18 cellular contexts compared by ENCODE assay signal in genomic region chrX:1427756-1428155, GRCh38. TPM values are rescaled to one million over a fixed set of nuclear protein-coding genes. Genes with fewer than 3 reads are reported as not detected.
DNase-seq lines count a peak whose midpoint lies in the region; ATAC-seq and TF ChIP-seq lines count a peak whose summit lies in the region.
"Had no signal": no experiment of that assay in that cellular context is flagged by ENCODE, and none has a peak within 500 bp of the region (broad histone marks: within the 10 kb centered on the region; RNA-seq: fewer than 3 reads in every experiment).

No MANE protein-coding gene starts in this region.

- H3K4me3 Mint-ChIP-seq in activated naive CD8-positive, alpha-beta T cell treated with anti-CD3 and anti-CD28 coated beads, Interleukin-2, amount 10 ng/mL, durations not matched to agents 7 days and 5 days, result no peak overlapping the region
- H3K4me3 Mint-ChIP-seq in activated naive CD8-positive, alpha-beta T cell treated with anti-CD3 and anti-CD28 coated beads, Interleukin-2, amount 50 U/mL, for 24 hours, result no peak overlapping the region
- no peak overlapping the region for H3K4me3 Mint-ChIP-seq in WTC11
- H3K4me3 Mint-ChIP-seq: CD8-positive, alpha-beta T cell had no signal

- H2AFZ ChIP-seq in mesenchymal stem cell (ENCODE audit: low read depth, low read length) (no peak overlapping the region), trophoblast cell (ENCODE audit: insufficient read depth, low read length, poor library complexity) (no peak overlapping the region)

- H3K27ac ChIP-seq in lower lobe of right lung, result no peak overlapping the region
- no peak overlapping the region for H3K27ac ChIP-seq in upper lobe of right lung
- no peak overlapping the region for H3K27ac ChIP-seq in mesenchymal stem cell (ENCODE audit: low read length, poor library complexity, severe bottlenecking)
- H3K27ac ChIP-seq in transverse colon, result no peak overlapping the region
- H3K27ac ChIP-seq in trophoblast cell (ENCODE audit: low read depth, low read length), result no peak overlapping the region
- H3K27ac ChIP-seq: BLaER1 treated with 17β-estradiol and CSF1 and Interleukin-3, amounts not matched to agents 10 nM and 100 nM had no signal

- TF ChIP-seq EP300 in transverse colon (IDR thresholded peaks at IDR 0.05; ENCODE audit: low read depth), result no peak

- H3K14ac ChIP-seq in mesenchymal stem cell (ENCODE audit: low read length in 2 of 2), result no peak overlapping the region
- no peak overlapping the region for H3K14ac ChIP-seq in trophoblast cell (ENCODE audit: low read length)

- peak; percentile 35 for DNase-seq in activated naive CD8-positive, alpha-beta T cell treated with anti-CD3 and anti-CD28 coated beads, Interleukin-2, amount 10 ng/mL, durations not matched to agents 7 days and 5 days
- no peak for DNase-seq in activated naive CD8-positive, alpha-beta T cell treated with anti-CD3 and anti-CD28 coated beads, Interleukin-2, amount 50 U/mL, for 24 hours
- DNase-seq in WTC11 (ENCODE audit: low spot score) (peak; percentile 8), lower lobe of right lung (peak; percentile 43), upper lobe of right lung (peak; percentile 59), mesenchymal stem cell (no peak), transverse colon (no peak), trophoblast cell (no peak)
- DNase-seq: Calu3; CD8-positive, alpha-beta T cell; KBM-7; NCI-H1105; NCI-H1694; NCI-H2081 treated with DMSO at 0.1 percent for 48 hours; NCI-H510A; NCI-H748 treated with DMSO at 0.1 percent for 48 hours; SHP77 treated with DMSO at 0.1 percent for 48 hours had no signal

- POLR2A ChIA-PET in activated naive CD8-positive, alpha-beta T cell treated with anti-CD3 and anti-CD28 coated beads, Interleukin-2, amount 10 ng/mL, durations not matched to agents 7 days and 5 days (lab: Charles Lee), result no interaction called here
- POLR2A ChIA-PET in WTC11 (lab: Charles Lee), result no interaction called here

- no peak overlapping the region for H2BK15ac ChIP-seq in mesenchymal stem cell (ENCODE audit: low read depth, poor library complexity, severe bottlenecking)

- CTCF ChIA-PET in WTC11 (lab: Charles Lee), result no interaction called here

- no peaks in the 10 kb centered on the region for H3K4me1 ChIP-seq in lower lobe of right lung
- H3K4me1 ChIP-seq in upper lobe of right lung, result no peaks in the 10 kb centered on the region
- no peaks in the 10 kb centered on the region for H3K4me1 ChIP-seq in mesenchymal stem cell (ENCODE audit: control insufficient read depth, insufficient read depth, low read depth, low read length)
- no peaks in the 10 kb centered on the region for H3K4me1 ChIP-seq in transverse colon
- no peaks in the 10 kb centered on the region for H3K4me1 ChIP-seq in trophoblast cell (ENCODE audit: control insufficient read depth in 1 of 2, insufficient read depth in 2 of 2, low read length in 2 of 2)
- H3K4me1 ChIP-seq: BLaER1 treated with 17β-estradiol and CSF1 and Interleukin-3, amounts not matched to agents 10 nM and 100 nM had no signal

- no peak for TF ChIP-seq CTCF in WTC11 (IDR thresholded peaks at IDR 0.05)
- TF ChIP-seq CTCF in lower lobe of right lung (IDR thresholded peaks at IDR 0.05), result no peak
- no peak for TF ChIP-seq CTCF in upper lobe of right lung (IDR thresholded peaks at IDR 0.05)
- no peak for TF ChIP-seq CTCF in transverse colon (IDR thresholded peaks at IDR 0.05)

- in situ Hi-C loops in transverse colon (cut with MboI; ENCODE audit: low pct_ligation_motif_present in 1 of 4, low pct_unique_long_range_greater_than_20kb in 1 of 4, low sequenced_read_pairs in 3 of 4), result no loop called here

- H3K4me1 Mint-ChIP-seq in activated naive CD8-positive, alpha-beta T cell treated with anti-CD3 and anti-CD28 coated beads, Interleukin-2, amount 10 ng/mL, durations not matched to agents 7 days and 5 days, result no peaks in the 10 kb centered on the region
- no peaks in the 10 kb centered on the region for H3K4me1 Mint-ChIP-seq in activated naive CD8-positive, alpha-beta T cell treated with anti-CD3 and anti-CD28 coated beads, Interleukin-2, amount 50 U/mL, for 24 hours
- H3K4me1 Mint-ChIP-seq in WTC11, result no peaks in the 10 kb centered on the region

- H3K4me2 ChIP-seq in mesenchymal stem cell (ENCODE audit: low read length, poor library complexity, severe bottlenecking) (no peak overlapping the region), trophoblast cell (ENCODE audit: low read length) (no peak overlapping the region)
- H3K4me2 ChIP-seq: BLaER1 treated with 17β-estradiol and CSF1 and Interleukin-3, amounts not matched to agents 10 nM and 100 nM had no signal

- H3K27me3 Mint-ChIP-seq in activated naive CD8-positive, alpha-beta T cell treated with anti-CD3 and anti-CD28 coated beads, Interleukin-2, amount 10 ng/mL, durations not matched to agents 7 days and 5 days, result no peaks in the 10 kb centered on the region
- no peaks in the 10 kb centered on the region for H3K27me3 Mint-ChIP-seq in activated naive CD8-positive, alpha-beta T cell treated with anti-CD3 and anti-CD28 coated beads, Interleukin-2, amount 50 U/mL, for 24 hours
- H3K27me3 Mint-ChIP-seq in WTC11 (ENCODE audit: low read depth), result no peaks in the 10 kb centered on the region

- peaks cover 20% of the 10 kb centered on the region for H3K9me3 Mint-ChIP-seq in activated naive CD8-positive, alpha-beta T cell treated with anti-CD3 and anti-CD28 coated beads, Interleukin-2, amount 10 ng/mL, durations not matched to agents 7 days and 5 days
- peaks cover 10% of the 10 kb centered on the region for H3K9me3 Mint-ChIP-seq in activated naive CD8-positive, alpha-beta T cell treated with anti-CD3 and anti-CD28 coated beads, Interleukin-2, amount 50 U/mL, for 24 hours
- peaks cover 27% of the 10 kb centered on the region for H3K9me3 Mint-ChIP-seq in WTC11

- H4K8ac ChIP-seq in mesenchymal stem cell (ENCODE audit: low read length) (no peak overlapping the region), trophoblast cell (ENCODE audit: low read depth, low read length) (no peak overlapping the region)

- WGBS in mesenchymal stem cell, result 98% methylated on average over 32 of the region's 32 CpGs
- 92% methylated on average over 32 of the region's 32 CpGs; no CpG with 5 or more reads in 1 of the 2 donors for WGBS in transverse colon (ENCODE audit: low coverage in 1 of 2), 2 donors
- whole genome bisulfite sequencing in trophoblast cell (ENCODE audit: extremely low coverage, insufficient coverage, insufficient read length), result no CpG with 5 or more reads among the region's 32 CpGs

- H4K91ac ChIP-seq in mesenchymal stem cell (ENCODE audit: low read length), result no peak overlapping the region
- no peak overlapping the region for H4K91ac ChIP-seq in trophoblast cell (ENCODE audit: low read depth, low read length)

- ATAC-seq in activated naive CD8-positive, alpha-beta T cell treated with anti-CD3 and anti-CD28 coated beads, Interleukin-2, amount 10 ng/mL, durations not matched to agents 7 days and 5 days (ENCODE audit: low read depth), result no peak
- ATAC-seq in activated naive CD8-positive, alpha-beta T cell treated with anti-CD3 and anti-CD28 coated beads, Interleukin-2, amount 50 U/mL, for 24 hours, result no peak
- ATAC-seq in WTC11, result no peak
- peak in 1 of 2 donors; percentile 16 for ATAC-seq in lower lobe of right lung
- peak; percentile 24 for ATAC-seq in upper lobe of right lung
- ATAC-seq: CD8-positive, alpha-beta T cell had no signal

- H3K18ac ChIP-seq in mesenchymal stem cell (ENCODE audit: low read depth in 1 of 2, low read length in 2 of 2), result no peak overlapping the region
- no peak overlapping the region for H3K18ac ChIP-seq in trophoblast cell (ENCODE audit: low read length)

- peaks cover 2% of the 10 kb centered on the region for H3K9me3 ChIP-seq in lower lobe of right lung
- H3K9me3 ChIP-seq in upper lobe of right lung, result no peaks in the 10 kb centered on the region
- peaks cover 9% of the 10 kb centered on the region for H3K9me3 ChIP-seq in mesenchymal stem cell (ENCODE audit: control insufficient read depth, low read length)
- H3K9me3 ChIP-seq in transverse colon, result peaks cover under 1% of the 10 kb centered on the region in 2 donors
- peaks cover 8% of the 10 kb centered on the region for H3K9me3 ChIP-seq in trophoblast cell (ENCODE audit: insufficient read depth, low read depth, low read length)

- no peak overlapping the region for H2BK120ac ChIP-seq in mesenchymal stem cell (ENCODE audit: low read depth, low read length)
- no peak overlapping the region for H2BK120ac ChIP-seq in trophoblast cell (ENCODE audit: insufficient read depth, low read length, poor library complexity)

- H3K27me3 ChIP-seq in lower lobe of right lung (ENCODE audit: low read depth), result no peaks in the 10 kb centered on the region
- H3K27me3 ChIP-seq in upper lobe of right lung, result no peaks in the 10 kb centered on the region
- no peaks in the 10 kb centered on the region for H3K27me3 ChIP-seq in mesenchymal stem cell (ENCODE audit: control insufficient read depth in 1 of 2, insufficient read depth in 1 of 2, low read length in 2 of 2)
- no peaks in the 10 kb centered on the region for H3K27me3 ChIP-seq in transverse colon
- no peaks in the 10 kb centered on the region for H3K27me3 ChIP-seq in trophoblast cell (ENCODE audit: insufficient read depth, low read length)
- H3K27me3 ChIP-seq: BLaER1 treated with 17β-estradiol and CSF1 and Interleukin-3, amounts not matched to agents 10 nM and 100 nM had no signal

- H3K23ac ChIP-seq in mesenchymal stem cell (ENCODE audit: low read length in 2 of 2) (no peak overlapping the region), trophoblast cell (ENCODE audit: low read length) (no peak overlapping the region)

- H3K79me2 ChIP-seq in trophoblast cell (ENCODE audit: control insufficient read depth, insufficient read depth, low read length, poor library complexity), result no peaks in the 10 kb centered on the region

- H4K12ac ChIP-seq in trophoblast cell (ENCODE audit: low read depth, low read length), result no peak overlapping the region

- H3K36me3 Mint-ChIP-seq in activated naive CD8-positive, alpha-beta T cell treated with anti-CD3 and anti-CD28 coated beads, Interleukin-2, amount 10 ng/mL, durations not matched to agents 7 days and 5 days, result peaks cover 49% of the 10 kb centered on the region
- H3K36me3 Mint-ChIP-seq in activated naive CD8-positive, alpha-beta T cell treated with anti-CD3 and anti-CD28 coated beads, Interleukin-2, amount 50 U/mL, for 24 hours (ENCODE audit: low read depth), result peaks cover 31% of the 10 kb centered on the region
- peaks cover 57% of the 10 kb centered on the region for H3K36me3 Mint-ChIP-seq in WTC11

- TF ChIP-seq POLR2A in transverse colon (IDR thresholded peaks at IDR 0.05), result no peak

- intact Hi-C loops in lower lobe of right lung (cut with DNase I) (no loop called here), upper lobe of right lung (cut with DNase I) (no loop called here), transverse colon (cut with DNase I; ENCODE audit: low total_unique reads) (no loop called here)

- H2AK5ac ChIP-seq in mesenchymal stem cell (ENCODE audit: low read length, severe bottlenecking) (no peak overlapping the region), trophoblast cell (ENCODE audit: low read length) (no peak overlapping the region)

- H3K36me3 ChIP-seq in lower lobe of right lung, result peaks cover 46% of the 10 kb centered on the region
- peaks cover 31% of the 10 kb centered on the region for H3K36me3 ChIP-seq in upper lobe of right lung
- peaks cover 49 to 58% of the 10 kb centered on the region in 2 experiments for H3K36me3 ChIP-seq in mesenchymal stem cell (ENCODE audit: control insufficient read depth in 1 of 2, insufficient read depth in 2 of 2, low read depth in 1 of 2, low read length in 2 of 2)
- H3K36me3 ChIP-seq in transverse colon, result peaks cover 0 to 10% (median 3%) of the 10 kb centered on the region in 4 donors
- H3K36me3 ChIP-seq in trophoblast cell (ENCODE audit: control insufficient read depth in 1 of 2, insufficient read depth in 2 of 2, low read length in 2 of 2), result peaks cover 24 to 26% of the 10 kb centered on the region in 2 experiments

- no peak overlapping the region for H3K27ac Mint-ChIP-seq in activated naive CD8-positive, alpha-beta T cell treated with anti-CD3 and anti-CD28 coated beads, Interleukin-2, amount 10 ng/mL, durations not matched to agents 7 days and 5 days
- no peak overlapping the region for H3K27ac Mint-ChIP-seq in activated naive CD8-positive, alpha-beta T cell treated with anti-CD3 and anti-CD28 coated beads, Interleukin-2, amount 50 U/mL, for 24 hours
- H3K27ac Mint-ChIP-seq in WTC11, result no peak overlapping the region

- no peak overlapping the region for H2BK5ac ChIP-seq in mesenchymal stem cell (ENCODE audit: low read depth, low read length, poor library complexity, severe bottlenecking)
- H2BK5ac ChIP-seq in trophoblast cell (ENCODE audit: low read depth, low read length, poor library complexity), result no peak overlapping the region

- H3K79me1 ChIP-seq in mesenchymal stem cell (replicated peaks; ENCODE audit: low read length, poor library complexity, severe bottlenecking) (no peaks in the 10 kb centered on the region), trophoblast cell (ENCODE audit: low read length) (no peaks in the 10 kb centered on the region)

- H3K4ac ChIP-seq in mesenchymal stem cell (ENCODE audit: low read depth in 1 of 2, low read length in 2 of 2) (no peak overlapping the region), trophoblast cell (ENCODE audit: low read depth, low read length) (no peak overlapping the region)

- H2BK12ac ChIP-seq in mesenchymal stem cell (ENCODE audit: low read length in 2 of 2) (no peak overlapping the region), trophoblast cell (ENCODE audit: low read length) (no peak overlapping the region)

- no peak overlapping the region for H3K9ac ChIP-seq in mesenchymal stem cell (ENCODE audit: low read length)
- H3K9ac ChIP-seq in trophoblast cell (ENCODE audit: low read length), result no peak overlapping the region
- H3K9ac ChIP-seq: BLaER1 treated with 17β-estradiol and CSF1 and Interleukin-3, amounts not matched to agents 10 nM and 100 nM had no signal

- H3K4me3 ChIP-seq in lower lobe of right lung (no peak overlapping the region), upper lobe of right lung (no peak overlapping the region), mesenchymal stem cell (ENCODE audit: insufficient read depth in 1 of 2, low read depth in 1 of 2, low read length in 2 of 2) (no peak overlapping the region), transverse colon (no peak overlapping the region), trophoblast cell (ENCODE audit: low read depth, low read length) (no peak overlapping the region)
- H3K4me3 ChIP-seq: BLaER1 treated with 17β-estradiol and CSF1 and Interleukin-3, amounts not matched to agents 10 nM and 100 nM had no signal

RNA-seq across cellular contexts. Expression of gene ASMTL, which starts 25.0 kb away (rescaled TPM):
- total RNA-seq in activated naive CD8-positive, alpha-beta T cell treated with anti-CD3 and anti-CD28 coated beads, Interleukin-2, amount 10 ng/mL, durations not matched to agents 7 days and 5 days, result 10 to 100 TPM; 39.4 to 42.2 TPM
- 70.6 to 88.2 TPM (median 83.1 TPM) in 3 replicates for total RNA-seq in WTC11 (2021)
- 19.1 TPM for total RNA-seq in lower lobe of right lung
- 23.8 TPM for total RNA-seq in upper lobe of right lung
- polyA plus RNA-seq in mesenchymal stem cell (2013, experiment 1 of 2), result 21.6 TPM
- 21.5 TPM for polyA plus RNA-seq in mesenchymal stem cell (2013, experiment 2 of 2)
- 10 to 100 TPM in 3 of 4 donors, 1 to 10 TPM in 1; 3.4 to 20.3 (median 18.4) TPM for total RNA-seq in transverse colon
- 25.0 and 26.2 TPM in 2 replicates for polyA plus RNA-seq in trophoblast cell (2013)

RNA-seq across cellular contexts. Expression of gene SLC25A6, which starts 35.8 kb away (rescaled TPM):
- total RNA-seq in activated naive CD8-positive, alpha-beta T cell treated with anti-CD3 and anti-CD28 coated beads, Interleukin-2, amount 10 ng/mL, durations not matched to agents 7 days and 5 days, result 100 to 1,000 TPM; 235 to 241 TPM
- total RNA-seq in WTC11 (2021) (627 to 722 TPM (median 720 TPM) in 3 replicates), lower lobe of right lung (335 TPM), upper lobe of right lung (337 TPM), transverse colon (100 to 1,000 TPM; 473 to 699 (median 574) TPM)
- 554 TPM for polyA plus RNA-seq in mesenchymal stem cell (2013, experiment 1 of 2)
- polyA plus RNA-seq in mesenchymal stem cell (2013, experiment 2 of 2), result 544 TPM
- polyA plus RNA-seq in trophoblast cell (2013), result 444 and 461 TPM in 2 replicates

Comparison
In these comparisons a context has a peak if more than half of its experiments do, and no peak if none do; other contexts are left out.
1. DNase-seq: peak in activated naive CD8-positive, alpha-beta T cell treated with anti-CD3 and anti-CD28 coated beads, Interleukin-2, amount 10 ng/mL, durations not matched to agents 7 days and 5 days (single experiment), WTC11 (single experiment), lower lobe of right lung (single experiment) and upper lobe of right lung (single experiment); none in activated naive CD8-positive, alpha-beta T cell treated with anti-CD3 and anti-CD28 coated beads, Interleukin-2, amount 50 U/mL, for 24 hours (single experiment), mesenchymal stem cell (single experiment), transverse colon (single experiment) and trophoblast cell (0 of 2).